Comparison of ENCODE assay signal across 8 cellular contexts in the genomic region with DNA sequence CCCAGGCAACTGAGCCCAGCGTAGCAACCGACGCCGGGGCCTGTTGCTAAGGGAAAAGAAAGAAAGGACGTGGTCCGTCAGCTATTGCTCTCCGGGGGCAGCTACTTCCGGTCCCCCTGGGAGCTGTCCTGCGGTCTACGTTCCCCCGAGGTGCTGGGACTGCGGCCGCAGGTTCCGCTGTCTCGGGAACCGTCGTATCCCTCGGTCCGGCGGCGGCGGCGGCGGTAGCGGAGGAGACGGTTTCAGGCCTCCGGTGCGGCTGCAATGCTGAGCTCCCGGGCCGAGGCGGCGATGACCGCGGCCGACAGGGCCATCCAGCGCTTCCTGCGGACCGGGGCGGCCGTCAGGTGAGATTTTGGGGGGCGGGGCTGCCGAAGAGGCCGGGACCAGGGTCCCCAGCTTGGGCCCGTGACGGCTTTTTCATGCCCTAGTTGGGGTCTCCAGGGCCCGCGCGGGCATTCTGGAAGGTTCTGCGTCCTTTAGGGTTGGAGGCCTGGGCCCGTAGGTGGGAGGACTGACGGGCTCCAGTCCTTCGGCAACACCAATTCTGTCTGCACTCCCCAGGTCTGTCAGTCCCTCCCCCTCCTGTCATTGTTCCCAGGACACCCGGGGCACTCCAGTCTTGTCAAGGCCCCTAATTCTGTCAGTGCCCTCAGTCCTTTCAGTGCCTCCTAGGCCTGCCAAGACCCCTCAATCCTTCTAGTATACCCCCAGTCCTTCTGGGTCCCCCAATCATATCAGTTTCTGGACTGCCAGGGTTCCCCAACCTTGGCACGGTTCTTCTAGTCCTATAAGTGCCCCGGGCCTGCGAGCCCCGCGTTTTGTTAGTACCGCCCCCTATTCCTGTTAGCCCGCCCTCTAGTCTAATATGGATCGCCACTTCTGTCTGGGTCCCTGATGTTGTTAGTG. TPM values are rescaled to one million over a fixed set of nuclear protein-coding genes. Genes with fewer than 3 reads are reported as not detected.
DNase-seq lines count a peak whose midpoint lies in the region; ATAC-seq and TF ChIP-seq lines count a peak whose summit lies in the region.

A gene with protein sequence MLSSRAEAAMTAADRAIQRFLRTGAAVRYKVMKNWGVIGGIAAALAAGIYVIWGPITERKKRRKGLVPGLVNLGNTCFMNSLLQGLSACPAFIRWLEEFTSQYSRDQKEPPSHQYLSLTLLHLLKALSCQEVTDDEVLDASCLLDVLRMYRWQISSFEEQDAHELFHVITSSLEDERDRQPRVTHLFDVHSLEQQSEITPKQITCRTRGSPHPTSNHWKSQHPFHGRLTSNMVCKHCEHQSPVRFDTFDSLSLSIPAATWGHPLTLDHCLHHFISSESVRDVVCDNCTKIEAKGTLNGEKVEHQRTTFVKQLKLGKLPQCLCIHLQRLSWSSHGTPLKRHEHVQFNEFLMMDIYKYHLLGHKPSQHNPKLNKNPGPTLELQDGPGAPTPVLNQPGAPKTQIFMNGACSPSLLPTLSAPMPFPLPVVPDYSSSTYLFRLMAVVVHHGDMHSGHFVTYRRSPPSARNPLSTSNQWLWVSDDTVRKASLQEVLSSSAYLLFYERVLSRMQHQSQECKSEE (plus strand): TSS at position 162 of the 909 bp plus-strand sequence. CDS start 103 bp downstream, at position 265.

- peaks cover 0 to 7% of the 10 kb centered on the region in 2 donors for H3K36me3 Mint-ChIP-seq in naive B cell

- H3K4me1 Mint-ChIP-seq in naive B cell, result peaks cover 20 to 26% (median 23%) of the 10 kb centered on the region in 3 donors

- peak within 1 kb of the TSS; percentile 93 to 99 (median 97) for H3K4me3 Mint-ChIP-seq in naive B cell

- ATAC-seq in GM21619 (IDR thresholded peaks at IDR 0.05; ENCODE audit: unreplicated experiment), result peak; percentile 69
- peak; percentile 75 to 79 for ATAC-seq in naive B cell (ENCODE audit: low read depth in 2 of 2)

- peak; percentile 75 for TF ChIP-seq EP300 in Ishikawa (IDR thresholded peaks at IDR 0.05; ENCODE audit: borderline replicate concordance)

- no peaks in the 10 kb centered on the region for H3K9me3 Mint-ChIP-seq in naive B cell

- no peak for TF ChIP-seq RAD21 in Ishikawa (IDR thresholded peaks at IDR 0.05; ENCODE audit: low read depth)

- no peaks in the 10 kb centered on the region for H3K27me3 Mint-ChIP-seq in naive B cell

- DNase-seq in DMS53 treated with DMSO at 0.1 percent for 48 hours (lab: John Stamatoyannopoulos, UW; ENCODE audit: unreplicated experiment), result peak; percentile 77
- peak; percentile 73 for DNase-seq in activated T-helper 1 cell treated with Interleukin-2 at 50 U/mL for 16 hours (ENCODE audit: low read depth)
- peak; percentile 85 for DNase-seq in fibroblast of gingiva (ENCODE audit: low read depth)
- DNase-seq in naive B cell, result peak; percentile 78
- peak; percentile 69 to 70 for DNase-seq in stimulated activated CD8-positive, alpha-beta memory T cell treated with anti-CD3 and anti-CD28 coated beads, Interleukin-7, amount 100 ng/mL, for 48 hours (ENCODE audit: extremely low read depth in 1 of 2, low read depth in 1 of 2)

- H3K27ac Mint-ChIP-seq in naive B cell, result peak within 1 kb of the TSS; percentile 91 to 99 (median 96)

TF ChIP-seq in Ishikawa, 13 proteins besides CTCF, POLR2A, EP300 and RAD21 (continues in another document):
- TF ChIP-seq EGR1 (IDR thresholded peaks at IDR 0.05) (0 out of 2 replicates have a peak, but pooled peaks have one; percentile 17), YY1 (IDR thresholded peaks at IDR 0.05; ENCODE audit: low read depth) (peak; percentile 76), CEBPB (IDR thresholded peaks at IDR 0.05) (no peak; the same call in 1 of the 2 replicates), CREB1 (IDR thresholded peaks at IDR 0.05; ENCODE audit: low read depth) (no peak), NFIC (IDR thresholded peaks at IDR 0.05) (0 out of 2 replicates have a peak, but pooled peaks have one; percentile 6), ZBTB7A (IDR thresholded peaks at IDR 0.05; ENCODE audit: low read depth) (no peak; the same call in 1 of the 2 replicates), TCF12 (IDR thresholded peaks at IDR 0.05; ENCODE audit: low read depth) (peak; percentile 87), TEAD4 (IDR thresholded peaks at IDR 0.05) (no peak; the same call in 1 of the 2 replicates), USF1 (IDR thresholded peaks at IDR 0.05) (peak; percentile 81), FOXM1 (IDR thresholded peaks at IDR 0.05; ENCODE audit: borderline replicate concordance, low read depth) (no peak), TAF1 (IDR thresholded peaks at IDR 0.05; ENCODE audit: low read depth) (peak; percentile 84)
- TF ChIP-seq, protein P1, sequence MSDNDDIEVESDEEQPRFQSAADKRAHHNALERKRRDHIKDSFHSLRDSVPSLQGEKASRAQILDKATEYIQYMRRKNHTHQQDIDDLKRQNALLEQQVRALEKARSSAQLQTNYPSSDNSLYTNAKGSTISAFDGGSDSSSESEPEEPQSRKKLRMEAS (IDR thresholded peaks at IDR 0.05), result peak; percentile 78

TF ChIP-seq in PFSK-1, 5 proteins besides CTCF, POLR2A, EP300 and RAD21:
- TF ChIP-seq REST (IDR thresholded peaks at IDR 0.05; ENCODE audit: insufficient read depth in 1 of 2, low read depth in 2 of 2, low read length in 2 of 2) (peak; percentile 44 to 72; a peak in 2 of 4 replicates), TAF1 (IDR thresholded peaks at IDR 0.05; ENCODE audit: borderline replicate concordance, insufficient read depth, low read length) (peak; percentile 81; the same call in 1 of the 2 replicates), SIN3A (IDR thresholded peaks at IDR 0.05; ENCODE audit: borderline replicate concordance, insufficient read depth, low read length) (no peak), POLR2AphosphoS5 (IDR thresholded peaks at IDR 0.05; ENCODE audit: low read depth, low read length) (no peak), FOXP2 (optimal IDR thresholded peaks at IDR 0.05; ENCODE audit: borderline replicate concordance, extremely low read depth, extremely low read length, insufficient read depth) (peak; percentile 87)

RNA-seq across cellular contexts. Expression of the gene that starts here (rescaled TPM):
- 16.9 TPM for polyA plus RNA-seq in PFSK-1 (2012; ENCODE audit: insufficient read length, low read depth)
- polyA plus RNA-seq in naive B cell (ENCODE audit: low read depth in 6 of 6), result 10 to 100 TPM in 4 of 6 donors, 1 to 10 TPM in 2; 3.7 to 16.3 (median 12.4) TPM

Comparison
In these comparisons a context has a peak if more than half of its experiments do, and no peak if none do; other contexts are left out.
1. Peak in every context shown above with its lines: DNase-seq and ATAC-seq.